22 cellular contexts compared by ENCODE assay signal in genomic region chr11:73398132-73398526, GRCh38. TPM values are rescaled to one million over a fixed set of nuclear protein-coding genes. Genes with fewer than 3 reads are reported as not detected.
DNase-seq lines count a peak whose midpoint lies in the region; ATAC-seq, FAIRE-seq and TF ChIP-seq lines count a peak whose summit lies in the region.
"Had no signal": no experiment of that assay in that cellular context is flagged by ENCODE, and none has a peak within 500 bp of the region (broad histone marks: within the 10 kb centered on the region; RNA-seq: fewer than 3 reads in every experiment).

No MANE protein-coding gene starts in this region.

- no peaks in the 10 kb centered on the region for H3K27me3 Mint-ChIP-seq in activated CD8-positive, alpha-beta T cell treated with anti-CD3 and anti-CD28 coated beads for 36 hours
- H3K27me3 Mint-ChIP-seq in naive B cell = no peaks in the 10 kb centered on the region

- TF ChIP-seq CTCF in activated CD8-positive, alpha-beta T cell treated with anti-CD3 and anti-CD28 coated beads for 36 hours (IDR thresholded peaks at IDR 0.05) = no peak
- no peak for TF ChIP-seq CTCF in GM13977 (IDR thresholded peaks at IDR 0.05; ENCODE audit: extremely low read depth, insufficient read depth, missing control alignments)

- H3K27me3 ChIP-seq in BLaER1 treated with 17β-estradiol and CSF1 and Interleukin-3, amounts not matched to agents 10 nM and 100 nM = no peaks in the 10 kb centered on the region
- H3K27me3 ChIP-seq: colonic mucosa, thyroid gland had no signal

- H3K27ac Mint-ChIP-seq in activated CD8-positive, alpha-beta T cell treated with anti-CD3 and anti-CD28 coated beads for 36 hours = peak overlapping the region; percentile 1
- peak overlapping the region in 5 of 6 donors; percentile 51 to 90 (median 81) for H3K27ac Mint-ChIP-seq in naive B cell

- no peak for FAIRE-seq in GM12891 (lab: Jason Lieb, UNC)
- FAIRE-seq: endometrium, kidney had no signal

- TF ChIP-seq POLR2A in GM12891 (IDR thresholded peaks at IDR 0.05; ENCODE audit: low read depth, low read length) = no peak

- H3K4me3 ChIP-seq in BLaER1 treated with 17β-estradiol and CSF1 and Interleukin-3, amounts not matched to agents 10 nM and 100 nM = no peak overlapping the region
- H3K4me3 ChIP-seq: colonic mucosa, lower lobe of right lung, thyroid gland had no signal

- H4K20me1 ChIP-seq in BLaER1 treated with 17β-estradiol and CSF1 and Interleukin-3, amounts not matched to agents 10 nM and 100 nM = peaks cover 15 to 97% (median 70%) of the 10 kb centered on the region in 11 experiments

- DNase-seq in GM12891 (ENCODE audit: insufficient read length, low spot score) (no peak), naive B cell (no peak), AG08396 (ENCODE audit: low spot score) (no peak), GM13977 (ENCODE audit: low spot score) (no peak), NCI-H510A (lab: John Stamatoyannopoulos, UW) (no peak)
- DNase-seq in activated CD8-positive, alpha-beta T cell treated with anti-CD3 and anti-CD28 coated beads for 36 hours = no peak
- DNase-seq: activated CD8-positive, alpha-beta memory T cell treated with anti-CD3 and anti-CD28 coated beads for 24 hours; colonic mucosa; DND-41; GOT3; kidney; lower lobe of right lung; NCI-H1436 treated with DMSO at 0.1 percent for 48 hours; NCI-H524; occipital lobe; stimulated activated CD4-positive, alpha-beta T cell treated with anti-CD3 and anti-CD28 coated beads, Interleukin-2, amount 100 ng/mL, for 48 hours; stimulated activated naive CD8-positive, alpha-beta T cell treated with anti-CD3 and anti-CD28 coated beads, Interleukin-15, Interleukin-2, amounts not matched to agents 100 U/mL and 50 U/mL, for 24 hours; thyroid gland had no signal

- peak overlapping the region in 9 of 11 experiments; percentile 33 to 66 (median 61); a peak in 12 of 22 replicates for H3K4me2 ChIP-seq in BLaER1 treated with 17β-estradiol and CSF1 and Interleukin-3, amounts not matched to agents 10 nM and 100 nM

- CTCF ChIA-PET in activated CD8-positive, alpha-beta T cell treated with anti-CD3 and anti-CD28 coated beads for 36 hours (lab: Charles Lee) = interaction anchor here (9.9 kb wide), 1 partner anchor 47 kb away, joined by 133 read pairs; no protein-coding TSS in a partner anchor

- H3K4me1 Mint-ChIP-seq in activated CD8-positive, alpha-beta T cell treated with anti-CD3 and anti-CD28 coated beads for 36 hours (ENCODE audit: low read depth) = no peaks in the 10 kb centered on the region
- H3K4me1 Mint-ChIP-seq in naive B cell = peaks cover 13 to 35% (median 23%) of the 10 kb centered on the region in 3 donors

- H3K4me1 ChIP-seq in BLaER1 treated with 17β-estradiol and CSF1 and Interleukin-3, amounts not matched to agents 10 nM and 100 nM = peaks cover 23 to 38% (median 30%) of the 10 kb centered on the region in 10 experiments
- H3K4me1 ChIP-seq: Caco-2, colonic mucosa, thyroid gland had no signal

- peaks cover 12% of the 10 kb centered on the region for H3K36me3 Mint-ChIP-seq in activated CD8-positive, alpha-beta T cell treated with anti-CD3 and anti-CD28 coated beads for 36 hours (ENCODE audit: low read depth)
- H3K36me3 Mint-ChIP-seq in naive B cell = peaks cover 0 to 16% of the 10 kb centered on the region in 2 donors

- in situ Hi-C loops in GM13977 (cut with MboI; ENCODE audit: low pct_unique_long_range_greater_than_20kb, low sequenced_read_pairs, unreplicated experiment) = no loop called here

- intact Hi-C loops in activated CD8-positive, alpha-beta T cell treated with anti-CD3 and anti-CD28 coated beads for 36 hours (cut with micrococcal nuclease) = no loop called here

- no peaks in the 10 kb centered on the region for H3K9me3 ChIP-seq in BLaER1 treated with 17β-estradiol and CSF1 and Interleukin-3, amounts not matched to agents 10 nM and 100 nM (replicated peaks in 1 of 11)
- H3K9me3 ChIP-seq: Caco-2, colonic mucosa, lower lobe of right lung, thyroid gland had no signal

- peak overlapping the region in 5 of 11 experiments; percentile 16 to 54 (median 33); a peak in 4 of 22 replicates for H3K9ac ChIP-seq in BLaER1 treated with 17β-estradiol and CSF1 and Interleukin-3, amounts not matched to agents 10 nM and 100 nM

- H3K4me3 Mint-ChIP-seq in activated CD8-positive, alpha-beta T cell treated with anti-CD3 and anti-CD28 coated beads for 36 hours = no peak overlapping the region
- H3K4me3 Mint-ChIP-seq in naive B cell = no peak overlapping the region

- H3K27ac ChIP-seq in BLaER1 treated with 17β-estradiol and CSF1 and Interleukin-3, amounts not matched to agents 10 nM and 100 nM = no peak overlapping the region
- H3K27ac ChIP-seq: colonic mucosa, lower lobe of right lung, thyroid gland had no signal

- H3K9me3 Mint-ChIP-seq in activated CD8-positive, alpha-beta T cell treated with anti-CD3 and anti-CD28 coated beads for 36 hours = no peaks in the 10 kb centered on the region
- H3K9me3 Mint-ChIP-seq in naive B cell = no peaks in the 10 kb centered on the region

- ATAC-seq in activated CD8-positive, alpha-beta T cell treated with anti-CD3 and anti-CD28 coated beads for 36 hours = no peak
- no peak for ATAC-seq in naive B cell (ENCODE audit: low read depth in 2 of 2)
- no peak for ATAC-seq in HG03442 (IDR thresholded peaks at IDR 0.05; ENCODE audit: unreplicated experiment)
- ATAC-seq: lower lobe of right lung; stimulated activated naive CD8-positive, alpha-beta T cell treated with anti-CD3 and anti-CD28 coated beads, Interleukin-15, Interleukin-2, amounts not matched to agents 100 U/mL and 50 U/mL, for 24 hours had no signal

- POLR2A ChIA-PET in activated CD8-positive, alpha-beta T cell treated with anti-CD3 and anti-CD28 coated beads for 36 hours (lab: Charles Lee) = interaction anchor here (1.0 to 1.8 kb wide), 2 partner anchors 8 to 11 kb away, joined by 3 to 6 read pairs; no protein-coding TSS in a partner anchor

- H3K36me3 ChIP-seq in BLaER1 treated with 17β-estradiol and CSF1 and Interleukin-3, amounts not matched to agents 10 nM and 100 nM = peaks cover 56 to 91% (median 74%) of the 10 kb centered on the region in 11 experiments
- H3K36me3 ChIP-seq: colonic mucosa, thyroid gland had no signal

TF ChIP-seq in GM12891, 5 proteins besides CTCF, POLR2A, EP300 and RAD21:
- TF ChIP-seq PAX5 (IDR thresholded peaks at IDR 0.05; ENCODE audit: insufficient read depth, low read length, severe bottlenecking) (no peak), POU2F2 (IDR thresholded peaks at IDR 0.05; ENCODE audit: low read depth, low read length) (0 out of 2 replicates have a peak, but pooled peaks have one; percentile 11)
TF ChIP-seq in GM12891: peak in this region for 1.

RNA-seq across cellular contexts. Expression of gene RELT, which starts 21.9 kb away (rescaled TPM):
- polyA plus RNA-seq in GM12891 (2012; ENCODE audit: low read depth, missing spikeins) = 12.5 TPM
- 10 to 100 TPM; 26.6 to 29.6 TPM for total RNA-seq in activated CD8-positive, alpha-beta T cell treated with anti-CD3 and anti-CD28 coated beads for 36 hours
- 10 to 100 TPM; 16.3 to 35.1 (median 21.2) TPM for polyA plus RNA-seq in naive B cell (ENCODE audit: low read depth in 6 of 6)
